In genomic region chr4:17583944-17584343, GRCh38 we compare ENCODE assay signal across 18 cellular contexts.
"Had no signal": no experiment of that assay in that cellular context is flagged by ENCODE, and none has a peak within 500 bp of the region (broad histone marks: within the 10 kb centered on the region; RNA-seq: fewer than 3 reads in every experiment).

No MANE protein-coding gene starts in this region.

- H3K4me3 Mint-ChIP-seq: activated naive CD8-positive, alpha-beta T cell treated with anti-CD3 and anti-CD28 coated beads for 36 hours; activated T-cell treated with anti-CD3 and anti-CD28 coated beads, Interleukin-2, amount 50 U/mL, for 4 hours; stimulated activated naive CD8-positive, alpha-beta T cell treated with anti-CD3 and anti-CD28 coated beads, Interleukin-15, Interleukin-2, amounts not matched to agents 100 ng/mL and 50 ng/mL, for 24 hours; T-cell had no signal

- H3K9me3 ChIP-seq: gastroesophageal sphincter, heart right ventricle, prostate gland, testis had no signal

- H3K4me1 ChIP-seq: prostate gland had no signal

- H3K27ac Mint-ChIP-seq: activated naive CD8-positive, alpha-beta T cell treated with anti-CD3 and anti-CD28 coated beads for 36 hours; stimulated activated naive CD8-positive, alpha-beta T cell treated with anti-CD3 and anti-CD28 coated beads, Interleukin-15, Interleukin-2, amounts not matched to agents 100 ng/mL and 50 ng/mL, for 24 hours; T-cell had no signal

- H3K27ac ChIP-seq: brain microvascular endothelial cell, gastroesophageal sphincter, heart right ventricle, prostate gland, testis had no signal

- H3K4me3 ChIP-seq: gastroesophageal sphincter, heart right ventricle, prostate gland, testis had no signal

- H3K27me3 Mint-ChIP-seq: activated naive CD8-positive, alpha-beta T cell treated with anti-CD3 and anti-CD28 coated beads for 36 hours; stimulated activated naive CD8-positive, alpha-beta T cell treated with anti-CD3 and anti-CD28 coated beads, Interleukin-15, Interleukin-2, amounts not matched to agents 100 ng/mL and 50 ng/mL, for 24 hours; T-cell had no signal

- H3K27me3 ChIP-seq: brain microvascular endothelial cell, gastroesophageal sphincter, heart right ventricle, testis had no signal

- ATAC-seq: activated T-cell treated with anti-CD3 and anti-CD28 coated beads, Interleukin-2, amount 50 U/mL, for 4 hours; gastroesophageal sphincter; heart right ventricle; right cardiac atrium; T-cell had no signal

- FAIRE-seq: islet of Langerhans, small intestine had no signal

- H3K9me3 Mint-ChIP-seq: activated naive CD8-positive, alpha-beta T cell treated with anti-CD3 and anti-CD28 coated beads for 36 hours; activated T-cell treated with anti-CD3 and anti-CD28 coated beads, Interleukin-2, amount 50 U/mL, for 4 hours; stimulated activated naive CD8-positive, alpha-beta T cell treated with anti-CD3 and anti-CD28 coated beads, Interleukin-15, Interleukin-2, amounts not matched to agents 100 ng/mL and 50 ng/mL, for 24 hours; T-cell had no signal

- DNase-seq: activated CD4-positive, alpha-beta T cell treated with anti-CD3 and anti-CD28 coated beads, Interleukin-2, amount 50 U/mL, for 48 hours; activated gamma-delta T cell; activated naive CD8-positive, alpha-beta T cell treated with anti-CD3 and anti-CD28 coated beads for 36 hours; activated T-cell treated with anti-CD3 and anti-CD28 coated beads, Interleukin-2, amount 50 U/mL, for 4 hours; brain microvascular endothelial cell; heart right ventricle; midbrain; right cardiac atrium; small intestine; stimulated activated CD4-positive, alpha-beta T cell treated with anti-CD3 and anti-CD28 coated beads, Interleukin-4, amount 100 ng/mL, for 4 hours; stimulated activated CD8-positive, alpha-beta memory T cell treated with anti-CD3 and anti-CD28 coated beads, Interleukin-4, amount 100 ng/mL, for 48 hours; T-cell; T1000; testis had no signal
